ENCODE assay signal across 22 cellular contexts in the genomic region with DNA sequence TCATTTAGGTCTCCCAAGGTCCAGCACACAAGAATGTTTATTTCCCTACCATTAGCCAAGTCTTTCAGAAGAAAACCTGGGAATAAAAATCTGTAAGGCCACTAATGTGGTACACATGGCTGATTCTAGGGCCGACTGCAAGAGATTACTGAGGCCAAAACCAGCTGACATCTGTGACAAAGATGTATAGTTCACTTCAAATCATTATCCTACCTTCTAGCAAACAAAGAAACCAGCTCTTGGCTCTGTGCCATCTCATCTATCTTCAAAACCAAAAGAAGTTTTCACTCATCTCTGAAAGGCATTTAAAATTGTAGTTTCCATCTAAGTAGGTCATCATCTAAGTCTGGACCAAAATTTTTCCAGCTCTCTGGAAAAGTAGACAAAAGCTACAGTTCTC. TPM values are rescaled to one million over a fixed set of nuclear protein-coding genes. Genes with fewer than 3 reads are reported as not detected.
"Had no signal": no experiment of that assay in that cellular context is flagged by ENCODE, and none has a peak within 500 bp of the region (broad histone marks: within the 10 kb centered on the region; RNA-seq: fewer than 3 reads in every experiment).

No MANE protein-coding gene starts in this region.

- H3K27me3 ChIP-seq: dorsolateral prefrontal cortex, neutrophil, pancreas, right lobe of liver, tibial nerve, vagina had no signal

- H3K4me3 ChIP-seq: dorsolateral prefrontal cortex, lower lobe of right lung, pancreas, right lobe of liver, tibial nerve, vagina had no signal

- ATAC-seq: lower lobe of right lung, natural killer cell, pancreas, right lobe of liver had no signal

- H3K36me3 ChIP-seq: lower lobe of right lung, neutrophil, pancreas, right lobe of liver, tibial nerve, vagina had no signal

- DNase-seq: activated B cell treated with CpG ODN at 0.5 μM for 24 hours; activated CD4-positive, alpha-beta memory T cell treated with anti-CD3 and anti-CD28 coated beads for 36 hours; activated CD4-positive, alpha-beta T cell treated with anti-CD3 and anti-CD28 coated beads for 4 hours; activated T-cell treated with anti-CD3 and anti-CD28 coated beads for 4 hours; dorsolateral prefrontal cortex; endodermal cell; foreskin melanocyte; glutamatergic neuron; hypothalamus; islet precursor cell; lower lobe of right lung; natural killer cell; pancreas; right lobe of liver; small intestine; stimulated activated CD4-positive, alpha-beta T cell treated with anti-CD3 and anti-CD28 coated beads, Interleukin-15, amount 100 ng/mL, for 24 hours; stimulated activated CD4-positive, alpha-beta T cell treated with anti-CD3 and anti-CD28 coated beads, Interleukin-2, amount 100 ng/mL, for 48 hours had no signal

- FAIRE-seq: colon, pancreas, small intestine had no signal

RNA-seq across cellular contexts. Expression of gene ERC2, which starts 43.9 kb away (rescaled TPM):
- total RNA-seq: activated B cell treated with CpG ODN at 0.5 μM for 24 hours; activated CD4-positive, alpha-beta memory T cell treated with anti-CD3 and anti-CD28 coated beads for 36 hours; activated T-helper 1 cell treated with anti-CD3 and anti-CD28 coated beads, Interleukin-12 subunit alpha, Interleukin-12 subunit beta, Interleukin-2, Interleukin-4 antibody, amounts not matched to agents 30 ng/mL and 10 ng/mL and 1 ng/mL, durations not matched to agents 14 hours and 24 hours and 36 hours; natural killer cell; right lobe of liver had no signal
